19 cellular contexts compared by ENCODE assay signal in the genomic region with DNA sequence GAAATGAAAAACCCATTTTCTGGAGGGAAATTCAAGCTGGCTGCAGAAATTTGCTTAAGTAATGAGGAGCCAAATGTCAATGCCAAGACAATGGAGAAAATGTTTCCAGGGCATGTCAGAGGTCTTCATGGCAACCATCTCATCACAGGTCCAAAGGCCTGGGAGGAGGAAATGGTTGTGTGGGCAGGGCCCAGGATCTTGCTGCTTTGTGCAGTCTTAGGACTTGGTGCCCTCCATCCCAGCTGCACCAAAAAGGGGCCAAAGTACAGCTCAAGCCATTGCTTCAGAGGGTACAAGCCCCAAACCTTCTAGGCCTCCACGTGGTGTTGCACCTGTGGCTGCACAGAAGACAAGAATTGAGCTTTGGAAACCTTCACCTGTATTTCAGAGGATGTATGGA. TPM values are rescaled to one million over a fixed set of nuclear protein-coding genes. Genes with fewer than 3 reads are reported as not detected.
DNase-seq lines count a peak whose midpoint lies in the region; ATAC-seq and TF ChIP-seq lines count a peak whose summit lies in the region.
"Had no signal": no experiment of that assay in that cellular context is flagged by ENCODE, and none has a peak within 500 bp of the region (broad histone marks: within the 10 kb centered on the region; RNA-seq: fewer than 3 reads in every experiment).

No MANE protein-coding gene starts in this region.

- no peak overlapping the region for H3K4me2 ChIP-seq in trophoblast cell (ENCODE audit: low read length)
- H3K4me2 ChIP-seq: BLaER1 treated with 17β-estradiol and CSF1 and Interleukin-3, amounts not matched to agents 10 nM and 100 nM had no signal

- no peak overlapping the region for H4K12ac ChIP-seq in trophoblast cell (ENCODE audit: low read depth, low read length)

- H3K4ac ChIP-seq in trophoblast cell (ENCODE audit: low read depth, low read length) = no peak overlapping the region

- H3K79me2 ChIP-seq in trophoblast cell (ENCODE audit: control insufficient read depth, insufficient read depth, low read length, poor library complexity) = no peaks in the 10 kb centered on the region

- no peaks in the 10 kb centered on the region for H3K79me1 ChIP-seq in trophoblast cell (ENCODE audit: low read length)

- no peak overlapping the region for H3K9ac ChIP-seq in trophoblast cell (ENCODE audit: low read length)
- H3K9ac ChIP-seq: BLaER1 treated with 17β-estradiol and CSF1 and Interleukin-3, amounts not matched to agents 10 nM and 100 nM had no signal

- TF ChIP-seq CTCF in right atrium auricular region (IDR thresholded peaks at IDR 0.05) (no peak), Peyer's patch (IDR thresholded peaks at IDR 0.05) (no peak)

- no peak overlapping the region for H2BK5ac ChIP-seq in trophoblast cell (ENCODE audit: low read depth, low read length, poor library complexity)

- H3K18ac ChIP-seq in trophoblast cell (ENCODE audit: low read length) = no peak overlapping the region

- H2AK5ac ChIP-seq in trophoblast cell (ENCODE audit: low read length) = no peak overlapping the region

- H3K9me3 ChIP-seq in right atrium auricular region (peaks cover 0 to 42% of the 10 kb centered on the region in 2 donors), trophoblast cell (ENCODE audit: insufficient read depth, low read depth, low read length) (peaks cover 19% of the 10 kb centered on the region), Peyer's patch (peaks cover 0 to 16% (median 7%) of the 10 kb centered on the region in 4 donors)
- H3K9me3 ChIP-seq: BE2C, HAP-1 had no signal

- H3K27me3 ChIP-seq in right atrium auricular region (no peaks in the 10 kb centered on the region), trophoblast cell (ENCODE audit: insufficient read depth, low read length) (no peaks in the 10 kb centered on the region), Peyer's patch (no peaks in the 10 kb centered on the region)
- H3K27me3 ChIP-seq: BE2C; BLaER1 treated with 17β-estradiol and CSF1 and Interleukin-3, amounts not matched to agents 10 nM and 100 nM had no signal

- WGBS in trophoblast cell (ENCODE audit: extremely low coverage, insufficient coverage, insufficient read length) = no CpG with 5 or more reads among the region's 1 CpG

- H3K4me3 ChIP-seq in right atrium auricular region (no peak overlapping the region), trophoblast cell (ENCODE audit: low read depth, low read length) (peak overlapping the region; percentile 8), Peyer's patch (no peak overlapping the region)
- H3K4me3 ChIP-seq: BLaER1 treated with 17β-estradiol and CSF1 and Interleukin-3, amounts not matched to agents 10 nM and 100 nM; GM12878; HAP-1 had no signal

- no peak overlapping the region for H3K14ac ChIP-seq in trophoblast cell (ENCODE audit: low read length)

- no peak overlapping the region for H4K91ac ChIP-seq in trophoblast cell (ENCODE audit: low read depth, low read length)

- no peak overlapping the region for H2BK12ac ChIP-seq in trophoblast cell (ENCODE audit: low read length)

- no peak for ATAC-seq in HG02588 (IDR thresholded peaks at IDR 0.05; ENCODE audit: unreplicated experiment)
- ATAC-seq: GM12878 had no signal

- H3K27ac ChIP-seq in right atrium auricular region (no peak overlapping the region), trophoblast cell (ENCODE audit: low read depth, low read length) (no peak overlapping the region), Peyer's patch (no peak overlapping the region)
- H3K27ac ChIP-seq: 22Rv1; BLaER1 treated with 17β-estradiol and CSF1 and Interleukin-3, amounts not matched to agents 10 nM and 100 nM had no signal

- H2BK120ac ChIP-seq in trophoblast cell (ENCODE audit: insufficient read depth, low read length, poor library complexity) = no peak overlapping the region

- H2AFZ ChIP-seq in trophoblast cell (ENCODE audit: insufficient read depth, low read length, poor library complexity) = no peak overlapping the region

- H4K8ac ChIP-seq in trophoblast cell (ENCODE audit: low read depth, low read length) = no peak overlapping the region

- peak; percentile 9 for DNase-seq in right atrium auricular region (ENCODE audit: low spot score)
- DNase-seq in cardiac septum (ENCODE audit: low spot score) = no peak
- DNase-seq in islet precursor cell = peak; percentile 13
- DNase-seq in trophoblast cell = no peak
- DNase-seq in Peyer's patch = no peak
- DNase-seq: AML-193; BE2C; CD4-positive, alpha-beta T cell; CD8-positive, alpha-beta memory T cell; DMS 273 treated with DMSO at 0.1 percent for 48 hours; DMS79; EL; GDM1; GOT3 had no signal

- H3K4me1 ChIP-seq in right atrium auricular region = no peaks in the 10 kb centered on the region
- H3K4me1 ChIP-seq in trophoblast cell (ENCODE audit: control insufficient read depth in 1 of 2, insufficient read depth in 2 of 2, low read length in 2 of 2) = no peaks in the 10 kb centered on the region
- no peaks in the 10 kb centered on the region for H3K4me1 ChIP-seq in Peyer's patch
- H3K4me1 ChIP-seq: BE2C; BLaER1 treated with 17β-estradiol and CSF1 and Interleukin-3, amounts not matched to agents 10 nM and 100 nM; HAP-1 had no signal

- no peak overlapping the region for H3K23ac ChIP-seq in trophoblast cell (ENCODE audit: low read length)

- intact Hi-C loops in cardiac septum (cut with DNase I) = no loop called here

- TF ChIP-seq POLR2A in Peyer's patch (IDR thresholded peaks at IDR 0.05) = no peak

- H3K36me3 ChIP-seq in right atrium auricular region = no peaks in the 10 kb centered on the region
- no peaks in the 10 kb centered on the region for H3K36me3 ChIP-seq in trophoblast cell (ENCODE audit: control insufficient read depth in 1 of 2, insufficient read depth in 2 of 2, low read length in 2 of 2)
- H3K36me3 ChIP-seq in Peyer's patch = no peaks in the 10 kb centered on the region
- H3K36me3 ChIP-seq: BE2C, HAP-1 had no signal

RNA-seq across cellular contexts. Expression of gene POMGNT2, which starts 59.3 kb away (rescaled TPM):
- total RNA-seq in right atrium auricular region = 10 to 100 TPM; 28.0 to 33.1 TPM
- total RNA-seq in cardiac septum = 15.5 TPM
- polyA plus RNA-seq in trophoblast cell (2013) = 7.0 and 7.2 TPM in 2 replicates
- 10 to 100 TPM in 1 of 4 donors, 1 to 10 TPM in 3; 4.1 to 11.8 (median 7.1) TPM for total RNA-seq in Peyer's patch

Comparison
In these comparisons a context has a peak if more than half of its experiments do, and no peak if none do; other contexts are left out.
1. DNase-seq: peak in right atrium auricular region (single experiment) and islet precursor cell (single experiment); none in cardiac septum (single experiment), trophoblast cell (0 of 2) and Peyer's patch (0 of 3).